In the genomic region with DNA sequence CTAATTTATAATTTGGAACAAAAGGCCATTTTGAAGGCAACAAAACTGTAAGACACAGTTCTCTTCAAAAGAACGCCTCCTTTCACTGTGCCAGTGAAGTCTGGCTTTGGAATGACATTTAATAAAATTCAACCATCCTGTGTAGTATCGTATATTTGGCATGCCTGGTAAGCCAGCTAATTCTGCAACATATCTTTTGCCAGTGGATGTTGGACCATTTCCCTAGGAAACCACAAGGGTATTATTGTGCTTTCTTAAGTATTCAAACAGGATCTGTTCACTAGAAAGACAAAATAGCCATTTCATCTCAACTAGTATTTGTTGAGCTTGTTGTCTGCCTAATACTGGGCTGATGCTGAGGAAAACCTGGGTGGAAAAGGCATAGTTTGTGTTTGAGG, we compare ENCODE assay signal across 15 cellular contexts.
DNase-seq lines count a peak whose midpoint lies in the region; ATAC-seq and TF ChIP-seq lines count a peak whose summit lies in the region.
"Had no signal": no experiment of that assay in that cellular context is flagged by ENCODE, and none has a peak within 500 bp of the region (broad histone marks: within the 10 kb centered on the region; RNA-seq: fewer than 3 reads in every experiment).

No MANE protein-coding gene starts in this region.

- POLR2A ChIA-PET in T-cell (lab: Charles Lee) = interaction anchor here in 1 of 2 donors (0.6 kb wide), 1 partner anchor 957 kb away, joined by 3 read pairs; no protein-coding TSS in a partner anchor

- peak; percentile 29 for DNase-seq in EL
- no peak for DNase-seq in T-cell
- peak; percentile 71 to 82 for DNase-seq in fibroblast of lung (ENCODE audit: low read depth in 2 of 2)
- no peak for DNase-seq in sigmoid colon
- DNase-seq in MV-4-11 (lab: John Stamatoyannopoulos, UW) = no peak
- no peak for DNase-seq in activated naive CD4-positive, alpha-beta T cell treated with anti-CD3 and anti-CD28 coated beads, Interleukin-2, amount 50 U/mL, for 16 hours
- DNase-seq in NCI-H748 (lab: John Stamatoyannopoulos, UW; ENCODE audit: unreplicated experiment) = no peak
- DNase-seq: activated CD4-positive, alpha-beta memory T cell treated with anti-CD3 and anti-CD28 coated beads for 36 hours; activated effector memory CD4-positive, alpha-beta T cell treated with anti-CD3 and anti-CD28 coated beads, Interleukin-2, amount 50 U/mL, for 16 hours; CD8-positive, alpha-beta T cell; heart right ventricle; MM.1S; stimulated activated CD4-positive, alpha-beta T cell treated with anti-CD3 and anti-CD28 coated beads, Interleukin-2, amount 100 ng/mL, for 24 hours; stimulated activated naive B cell treated with anti-CD40 and anti-IgM and Interleukin-4, amounts not matched to agents 10 μg/mL and 1 μg/mL and 100 μg/mL, for 72 hours had no signal

- H3K9me3 ChIP-seq in fibroblast of lung (ENCODE audit: control insufficient read depth, insufficient read depth, low read depth, low read length) (no peaks in the 10 kb centered on the region), sigmoid colon (no peaks in the 10 kb centered on the region)
- H3K9me3 ChIP-seq: heart right ventricle had no signal

- H3K27me3 Mint-ChIP-seq in T-cell = no peaks in the 10 kb centered on the region
- H3K27me3 Mint-ChIP-seq: activated CD4-positive, alpha-beta memory T cell treated with anti-CD3 and anti-CD28 coated beads for 36 hours; stimulated activated naive B cell treated with anti-CD40 and anti-IgM and Interleukin-4, amounts not matched to agents 10 μg/mL and 1 μg/mL and 100 μg/mL, for 72 hours had no signal

- peaks cover 9% of the 10 kb centered on the region for H3K4me1 ChIP-seq in fibroblast of lung (ENCODE audit: control insufficient read depth, extremely low read depth, insufficient read depth, low read length)
- H3K4me1 ChIP-seq in sigmoid colon = peaks cover 0 to 23% (median 21%) of the 10 kb centered on the region in 4 donors

- CTCF ChIA-PET in T-cell (lab: Charles Lee) = no interaction called here

- no peak for TF ChIP-seq EP300 in sigmoid colon (IDR thresholded peaks at IDR 0.05)

- no peak overlapping the region for H3K4me3 Mint-ChIP-seq in T-cell
- H3K4me3 Mint-ChIP-seq: activated CD4-positive, alpha-beta memory T cell treated with anti-CD3 and anti-CD28 coated beads for 36 hours; CD8-positive, alpha-beta T cell; stimulated activated naive B cell treated with anti-CD40 and anti-IgM and Interleukin-4, amounts not matched to agents 10 μg/mL and 1 μg/mL and 100 μg/mL, for 72 hours had no signal

- H3K9me3 Mint-ChIP-seq in T-cell = no peaks in the 10 kb centered on the region
- H3K9me3 Mint-ChIP-seq: activated CD4-positive, alpha-beta memory T cell treated with anti-CD3 and anti-CD28 coated beads for 36 hours; CD8-positive, alpha-beta T cell; stimulated activated naive B cell treated with anti-CD40 and anti-IgM and Interleukin-4, amounts not matched to agents 10 μg/mL and 1 μg/mL and 100 μg/mL, for 72 hours had no signal

- H3K36me3 ChIP-seq in fibroblast of lung (ENCODE audit: control insufficient read depth, insufficient read depth, low read length) (no peaks in the 10 kb centered on the region), sigmoid colon (peaks cover 0 to 7% (median 0%) of the 10 kb centered on the region in 4 donors)

- no peak overlapping the region for H3K4me3 ChIP-seq in fibroblast of lung (replicated peaks in 1 of 4; ENCODE audit: control extremely low read depth in 1 of 4, insufficient read depth in 1 of 4, low read depth in 3 of 4, low read length in 4 of 4)
- no peak overlapping the region for H3K4me3 ChIP-seq in sigmoid colon
- H3K4me3 ChIP-seq: heart right ventricle had no signal

- H3K27me3 ChIP-seq in fibroblast of lung (ENCODE audit: control insufficient read depth, insufficient read depth, low read length) (no peaks in the 10 kb centered on the region), sigmoid colon (no peaks in the 10 kb centered on the region)
- H3K27me3 ChIP-seq: heart right ventricle had no signal

- no peaks in the 10 kb centered on the region for H4K20me1 ChIP-seq in fibroblast of lung (ENCODE audit: control insufficient read depth, extremely low read depth, insufficient read depth, low read length)

- intact Hi-C loops in sigmoid colon (cut with DNase I) = no loop called here

- ATAC-seq in T-cell (replicated peaks in 1 of 4) = no peak
- no peak for ATAC-seq in HG03521 (IDR thresholded peaks at IDR 0.05; ENCODE audit: unreplicated experiment)
- ATAC-seq: CD8-positive, alpha-beta T cell; stimulated activated naive B cell treated with anti-CD40 and anti-IgM and Interleukin-4, amounts not matched to agents 10 μg/mL and 1 μg/mL and 100 μg/mL, for 72 hours had no signal

- TF ChIP-seq CTCF in fibroblast of lung (conservative IDR thresholded peaks at IDR 0.05 in 1 of 2, IDR thresholded peaks at IDR 0.05 in 1 of 2; ENCODE audit: low read depth in 1 of 2, low read length in 2 of 2) (peak in 1 of 2 donors; percentile 30), sigmoid colon (IDR thresholded peaks at IDR 0.05) (peak in 1 of 4 experiments; percentile 21)

- H3K4me2 ChIP-seq in fibroblast of lung (ENCODE audit: extremely low read depth, insufficient read depth, low read length) = no peak overlapping the region

- peak overlapping the region; percentile 4 to 35 for H3K27ac Mint-ChIP-seq in T-cell
- H3K27ac Mint-ChIP-seq: activated CD4-positive, alpha-beta memory T cell treated with anti-CD3 and anti-CD28 coated beads for 36 hours; CD8-positive, alpha-beta T cell; stimulated activated naive B cell treated with anti-CD40 and anti-IgM and Interleukin-4, amounts not matched to agents 10 μg/mL and 1 μg/mL and 100 μg/mL, for 72 hours had no signal

- H3K27ac ChIP-seq in fibroblast of lung (ENCODE audit: insufficient read depth, low read length) (no peak overlapping the region), sigmoid colon (peak overlapping the region in 3 of 4 donors; percentile 48 to 60 (median 54))

- H3K79me2 ChIP-seq in fibroblast of lung (ENCODE audit: control insufficient read depth, insufficient read depth, low read length) = no peaks in the 10 kb centered on the region

- no peak for TF ChIP-seq POLR2A in sigmoid colon (IDR thresholded peaks at IDR 0.05)

- H2AFZ ChIP-seq in fibroblast of lung (ENCODE audit: low read length) = no peak overlapping the region

- peaks cover 2 to 4% (median 3%) of the 10 kb centered on the region in 3 donors for H3K4me1 Mint-ChIP-seq in T-cell
- H3K4me1 Mint-ChIP-seq: stimulated activated naive B cell treated with anti-CD40 and anti-IgM and Interleukin-4, amounts not matched to agents 10 μg/mL and 1 μg/mL and 100 μg/mL, for 72 hours had no signal

- H3K36me3 Mint-ChIP-seq in T-cell = peaks cover 22% of the 10 kb centered on the region

- no peak overlapping the region for H3K9ac ChIP-seq in fibroblast of lung (ENCODE audit: insufficient read depth, low read length)

- 76 to 93% methylated on average over 2 of the region's 2 CpGs for WGBS in sigmoid colon, 2 donors

Comparison
In these comparisons a context has a peak if more than half of its experiments do, and no peak if none do; other contexts are left out.
1. DNase-seq: peak in EL (single experiment) and fibroblast of lung (2 of 2); none in T-cell (0 of 34), sigmoid colon (single experiment), MV-4-11 (single experiment), activated naive CD4-positive, alpha-beta T cell treated with anti-CD3 and anti-CD28 coated beads, Interleukin-2, amount 50 U/mL, for 16 hours (single experiment) and NCI-H748 (single experiment).